In genomic region chr9:76654051-76654461, GRCh38 we compare ENCODE assay signal across 15 cellular contexts.
DNase-seq lines count a peak whose midpoint lies in the region; ATAC-seq, FAIRE-seq and TF ChIP-seq lines count a peak whose summit lies in the region.
"Had no signal": no experiment of that assay in that cellular context is flagged by ENCODE, and none has a peak within 500 bp of the region (broad histone marks: within the 10 kb centered on the region; RNA-seq: fewer than 3 reads in every experiment).

No MANE protein-coding gene starts in this region.

- ATAC-seq in gastrocnemius medialis (no peak), GM18520 (IDR thresholded peaks at IDR 0.05; ENCODE audit: unreplicated experiment) (no peak)
- ATAC-seq: activated T-cell treated with anti-CD3 and anti-CD28 coated beads, Interleukin-2, amount 50 U/mL, for 4 hours; GM12878 had no signal

- DNase-seq in cardiac fibroblast (ENCODE audit: low read depth in 2 of 2) (peak; percentile 63 to 66), keratinocyte (ENCODE audit: low read depth, low spot score) (no peak), tibial artery (no peak), gastrocnemius medialis (no peak), putamen (ENCODE audit: low spot score) (no peak)
- no peak for DNase-seq in stimulated activated CD4-positive, alpha-beta T cell treated with anti-CD3 and anti-CD28 coated beads, Interleukin-4, amount 100 ng/mL, for 1 hour
- DNase-seq: activated CD4-positive, alpha-beta T cell treated with anti-CD3 and anti-CD28 coated beads, Interleukin-2, amount 50 U/mL, for 1 hour; activated T-cell treated with anti-CD3 and anti-CD28 coated beads, Interleukin-2, amount 50 U/mL, for 4 hours; NCI-H2081; retina; stimulated activated CD4-positive, alpha-beta T cell treated with anti-CD3 and anti-CD28 coated beads, Interleukin-2, amount 100 ng/mL, for 24 hours had no signal

- no peak for TF ChIP-seq POLR2A in gastrocnemius medialis (IDR thresholded peaks at IDR 0.05)

- no peaks in the 10 kb centered on the region for H3K9me1 ChIP-seq in keratinocyte (ENCODE audit: control insufficient read depth, extremely low read depth, insufficient read depth, low read length)

- H3K9ac ChIP-seq in Loucy (ENCODE audit: low read depth, low read length, poor library complexity, severe bottlenecking) (peak overlapping the region; percentile 87), keratinocyte (ENCODE audit: control insufficient read depth, extremely low read depth, insufficient read depth, low read length) (no peak overlapping the region)
- H3K9ac ChIP-seq: KMS-11 had no signal

- H3K27me3 ChIP-seq in Loucy (ENCODE audit: insufficient read depth, low read length, poor library complexity, severe bottlenecking): no peaks in the 10 kb centered on the region
- no peaks in the 10 kb centered on the region for H3K27me3 ChIP-seq in keratinocyte (ENCODE audit: control insufficient read depth, extremely low read depth, insufficient read depth, low read length)
- no peaks in the 10 kb centered on the region for H3K27me3 ChIP-seq in tibial artery
- no peaks in the 10 kb centered on the region for H3K27me3 ChIP-seq in gastrocnemius medialis

- H3K27ac ChIP-seq in keratinocyte (ENCODE audit: control insufficient read depth, insufficient read depth, low read length) (peak overlapping the region; percentile 8), tibial artery (peak overlapping the region; percentile 54 to 74), gastrocnemius medialis (no peak overlapping the region)
- H3K27ac ChIP-seq: KMS-11 had no signal

- H3F3A ChIP-seq in Loucy (ENCODE audit: low read depth): peaks cover 38% of the 10 kb centered on the region

- H3K79me2 ChIP-seq in Loucy (ENCODE audit: insufficient read depth, low read length) (peaks cover 51% of the 10 kb centered on the region), keratinocyte (ENCODE audit: control insufficient read depth, insufficient read depth, low read length) (no peaks in the 10 kb centered on the region)

- H3K4me1 ChIP-seq in Loucy (ENCODE audit: insufficient read depth, low read length, poor library complexity, severe bottlenecking) (peaks cover 96% of the 10 kb centered on the region), keratinocyte (ENCODE audit: control insufficient read depth, extremely low read depth, insufficient read depth, low read length) (peaks cover 9% of the 10 kb centered on the region), tibial artery (peaks cover 0 to 74% (median 30%) of the 10 kb centered on the region in 4 donors), gastrocnemius medialis (peaks cover 0 to 4% of the 10 kb centered on the region in 2 donors)

- H4K20me1 ChIP-seq in Loucy (ENCODE audit: insufficient read depth, low read length, poor library complexity, severe bottlenecking) (no peaks in the 10 kb centered on the region), keratinocyte (ENCODE audit: control insufficient read depth, extremely low read depth, insufficient read depth, low read length) (no peaks in the 10 kb centered on the region)

- dilution Hi-C loops in keratinocyte (cut with MboI; ENCODE audit: extremely low pct_ligation_motif_present, low sequenced_read_pairs): no loop called here

- no peak for FAIRE-seq in keratinocyte (lab: Jason Lieb, UNC)
- FAIRE-seq: GM12878 had no signal

- H3K4me3 ChIP-seq in Loucy (ENCODE audit: low read length, poor library complexity, severe bottlenecking) (peak overlapping the region; percentile 55), cardiac fibroblast (replicated peaks in 1 of 2; ENCODE audit: low read depth in 2 of 2, low read length in 2 of 2) (no peak overlapping the region), keratinocyte (ENCODE audit: control insufficient read depth in 2 of 3, extremely low read depth in 1 of 3, insufficient read depth in 2 of 3, low read depth in 1 of 3, low read length in 3 of 3) (no peak overlapping the region), tibial artery (no peak overlapping the region), gastrocnemius medialis (no peak overlapping the region)
- H3K4me3 ChIP-seq: GM12878 had no signal

- intact Hi-C loops in tibial artery (cut with DNase I; ENCODE audit: low total_unique reads): no loop called here
- intact Hi-C loops in gastrocnemius medialis (cut with DNase I; ENCODE audit: low total_unique reads): no loop called here

- H3K9me3 ChIP-seq in Loucy (ENCODE audit: insufficient read depth, low read depth, low read length) (no peaks in the 10 kb centered on the region), keratinocyte (ENCODE audit: control insufficient read depth, low read depth, low read length) (no peaks in the 10 kb centered on the region), tibial artery (no peaks in the 10 kb centered on the region), gastrocnemius medialis (no peaks in the 10 kb centered on the region)

- no peaks in the 10 kb centered on the region for H3K9me2 ChIP-seq in Loucy (replicated peaks; ENCODE audit: low read depth, low read length)

- H3K4me2 ChIP-seq in Loucy (ENCODE audit: low read depth, low read length, poor library complexity, severe bottlenecking): peak overlapping the region; percentile 88
- no peak overlapping the region for H3K4me2 ChIP-seq in keratinocyte (ENCODE audit: control insufficient read depth, extremely low read depth, insufficient read depth, low read depth, low read length)
- H3K4me2 ChIP-seq: KMS-11 had no signal

- H2AFZ ChIP-seq in Loucy (ENCODE audit: low read length): no peak overlapping the region
- no peak overlapping the region for H2AFZ ChIP-seq in keratinocyte (ENCODE audit: control insufficient read depth, low read length)

- H3K36me3 ChIP-seq in Loucy (ENCODE audit: insufficient read depth, low read length): no peaks in the 10 kb centered on the region
- H3K36me3 ChIP-seq in keratinocyte (ENCODE audit: control insufficient read depth in 2 of 2, extremely low read depth in 1 of 2, insufficient read depth in 2 of 2, low read length in 2 of 2): no peaks in the 10 kb centered on the region
- H3K36me3 ChIP-seq in tibial artery: peaks cover 0 to 7% (median 4%) of the 10 kb centered on the region in 3 donors
- no peaks in the 10 kb centered on the region for H3K36me3 ChIP-seq in gastrocnemius medialis

- TF ChIP-seq CTCF in Loucy (conservative IDR thresholded peaks at IDR 0.05; ENCODE audit: low read length) (no peak), cardiac fibroblast (IDR thresholded peaks at IDR 0.05; ENCODE audit: low read depth, low read length) (no peak), keratinocyte (optimal IDR thresholded peaks at IDR 0.05 in 1 of 3, IDR thresholded peaks at IDR 0.05 in 1 of 3, conservative IDR thresholded peaks at IDR 0.05 in 1 of 3; ENCODE audit: extremely low read depth in 1 of 3, insufficient read depth in 2 of 3, low read length in 3 of 3) (no peak), tibial artery (IDR thresholded peaks at IDR 0.05) (no peak), gastrocnemius medialis (IDR thresholded peaks at IDR 0.05 in 4 of 5, conservative IDR thresholded peaks at IDR 0.05 in 1 of 5) (no peak)

- in situ Hi-C loops in gastrocnemius medialis (cut with MboI; ENCODE audit: low sequenced_read_pairs in 4 of 4): loop anchor here in 1 of 4 donors (10.0 kb wide), 1 partner anchor 199 kb away; the partner anchor contains the start of gene GCNT1

Comparison
In these comparisons a context has a peak if more than half of its experiments do, and no peak if none do; other contexts are left out.
1. DNase-seq: peak in cardiac fibroblast (2 of 2); none in keratinocyte (single experiment), tibial artery (0 of 2), gastrocnemius medialis (0 of 2), stimulated activated CD4-positive, alpha-beta T cell treated with anti-CD3 and anti-CD28 coated beads, Interleukin-4, amount 100 ng/mL, for 1 hour (single experiment) and putamen (single experiment).
2. H3K27ac ChIP-seq: peak in keratinocyte (single experiment) and tibial artery (2 of 2); none in gastrocnemius medialis (0 of 4).